1 cellular context compared by ENCODE assay signal in the genomic region with DNA sequence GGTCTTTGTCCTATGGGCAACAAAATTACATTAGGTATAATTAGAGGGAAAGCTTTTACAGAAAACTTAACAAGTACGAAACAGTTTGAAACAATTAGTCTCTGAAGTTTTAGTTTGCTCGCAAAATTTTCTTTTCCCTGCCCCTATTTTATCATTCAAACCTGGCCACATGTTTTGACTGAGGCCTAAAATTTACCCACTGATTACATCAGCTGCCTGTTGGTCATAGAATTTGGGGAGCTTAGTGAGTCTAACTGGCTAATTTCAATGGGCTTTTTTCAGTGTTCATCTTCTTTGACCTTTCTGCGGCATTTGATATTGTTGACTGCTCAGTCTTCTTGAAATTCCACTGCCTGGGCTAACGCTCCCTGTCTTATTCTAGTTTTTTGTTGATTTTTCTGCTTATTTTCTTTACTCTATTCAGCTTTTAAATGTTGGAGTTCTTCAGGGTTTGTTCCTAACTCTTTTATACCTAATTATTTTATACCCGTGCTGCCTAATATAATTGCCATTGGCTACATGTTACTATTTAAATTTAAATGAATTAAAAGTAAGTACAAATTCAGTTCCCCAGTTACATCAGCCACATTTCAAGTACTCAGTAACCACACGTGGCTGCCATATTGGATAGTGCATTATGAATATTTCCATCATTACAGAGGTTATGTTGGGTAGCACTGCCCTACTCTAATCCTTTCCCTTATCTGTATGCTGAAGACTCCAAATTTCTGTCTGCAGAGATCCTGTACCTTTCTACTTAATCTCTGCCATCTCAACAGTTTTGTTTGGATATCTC.
TF ChIP-seq lines count a peak whose summit lies in the region.

No MANE protein-coding gene starts in this region.

TF ChIP-seq in K562, 482 proteins besides CTCF, POLR2A, EP300 and RAD21 (continued from another document):
- TF ChIP-seq, protein P1, sequence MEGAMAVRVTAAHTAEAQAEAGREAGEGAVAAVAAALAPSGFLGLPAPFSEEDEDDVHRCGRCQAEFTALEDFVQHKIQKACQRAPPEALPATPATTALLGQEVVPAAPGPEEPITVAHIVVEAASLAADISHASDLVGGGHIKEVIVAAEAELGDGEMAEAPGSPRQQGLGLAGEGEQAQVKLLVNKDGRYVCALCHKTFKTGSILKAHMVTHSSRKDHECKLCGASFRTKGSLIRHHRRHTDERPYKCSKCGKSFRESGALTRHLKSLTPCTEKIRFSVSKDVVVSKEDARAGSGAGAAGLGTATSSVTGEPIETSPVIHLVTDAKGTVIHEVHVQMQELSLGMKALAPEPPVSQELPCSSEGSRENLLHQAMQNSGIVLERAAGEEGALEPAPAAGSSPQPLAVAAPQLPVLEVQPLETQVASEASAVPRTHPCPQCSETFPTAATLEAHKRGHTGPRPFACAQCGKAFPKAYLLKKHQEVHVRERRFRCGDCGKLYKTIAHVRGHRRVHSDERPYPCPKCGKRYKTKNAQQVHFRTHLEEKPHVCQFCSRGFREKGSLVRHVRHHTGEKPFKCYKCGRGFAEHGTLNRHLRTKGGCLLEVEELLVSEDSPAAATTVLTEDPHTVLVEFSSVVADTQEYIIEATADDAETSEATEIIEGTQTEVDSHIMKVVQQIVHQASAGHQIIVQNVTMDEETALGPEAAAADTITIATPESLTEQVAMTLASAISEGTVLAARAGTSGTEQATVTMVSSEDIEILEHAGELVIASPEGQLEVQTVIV (CRISPR knock-in tag; IDR thresholded peaks at IDR 0.05; ENCODE audit: borderline replicate concordance), result no peak
